ENCODE assay signal across 29 cellular contexts in the genomic region with DNA sequence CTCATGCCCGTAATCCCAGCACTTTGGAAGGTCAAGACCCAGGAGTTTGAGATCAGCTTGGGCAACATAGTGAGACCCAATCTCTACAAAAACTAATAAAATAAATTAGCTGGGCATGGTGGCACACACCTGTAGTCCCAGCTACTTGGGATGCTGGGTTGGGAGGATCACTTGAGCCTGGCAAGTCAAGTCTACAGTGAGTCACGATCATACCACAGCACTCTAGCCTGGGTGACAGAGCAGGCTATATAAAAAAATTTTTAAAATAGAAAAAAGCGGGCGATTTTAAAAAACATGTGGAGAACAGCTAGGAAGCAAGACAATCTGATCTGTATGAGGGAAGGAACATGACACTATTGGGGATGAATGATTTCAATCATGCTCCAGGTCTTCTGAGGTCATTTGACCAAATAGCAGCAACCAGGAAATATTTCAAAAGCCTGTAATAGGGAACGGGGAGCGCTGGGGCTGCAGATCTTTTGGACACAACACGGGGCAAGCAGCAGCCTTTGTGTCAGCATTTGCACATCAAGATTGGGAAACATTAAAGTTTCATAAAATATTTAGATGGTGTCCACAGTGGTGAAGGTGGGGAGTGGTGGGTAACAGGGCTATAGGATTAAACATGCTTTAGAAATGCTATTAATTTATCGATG. TPM values are rescaled to one million over a fixed set of nuclear protein-coding genes. Genes with fewer than 3 reads are reported as not detected.
"Had no signal": no experiment of that assay in that cellular context is flagged by ENCODE, and none has a peak within 500 bp of the region (broad histone marks: within the 10 kb centered on the region; RNA-seq: fewer than 3 reads in every experiment).

No MANE protein-coding gene starts in this region.

- H3K4me2 ChIP-seq: KMS-11, SK-N-SH had no signal

- H3K9ac ChIP-seq: KMS-11, SK-N-SH had no signal

- H3K4me3 ChIP-seq: MG63, SJCRH30 had no signal

- H3K9me3 ChIP-seq: MG63, SJCRH30, SK-N-SH had no signal

- H3K27me3 Mint-ChIP-seq: activated CD4-positive, alpha-beta memory T cell treated with anti-CD3 and anti-CD28 coated beads for 36 hours had no signal

- H3K9me2 ChIP-seq: SK-N-SH had no signal

- H3K27me3 ChIP-seq: MG63, SJCRH30 had no signal

- DNase-seq: activated CD4-positive, alpha-beta memory T cell treated with anti-CD3 and anti-CD28 coated beads for 36 hours; activated CD4-positive, alpha-beta T cell treated with anti-CD3 and anti-CD28 coated beads, Interleukin-2, amount 10 ng/mL, durations not matched to agents 7 days and 5 days; activated CD4-positive, CD25-positive, alpha-beta regulatory T cell treated with anti-CD3 and anti-CD28 coated beads, Interleukin-2, amount 50 U/mL, for 72 hours; activated gamma-delta T cell; activated naive CD4-positive, alpha-beta T cell treated with anti-CD3 and anti-CD28 coated beads for 36 hours; activated T-cell treated with anti-CD3 and anti-CD28 coated beads for 4 hours; activated T-cell treated with anti-CD3 and anti-CD28 coated beads, Interleukin-2, amount 50 U/mL, for 48 hours; amygdala; MG63; MV-4-11; NCI-H1092 treated with DMSO at 0.1 percent for 48 hours; NCI-H1436; NCI-H1694 treated with DMSO at 0.1 percent for 48 hours; NCI-H2029 treated with DMSO at 0.1 percent for 48 hours; NCI-H345; NCI-H510A; NCI-H526 treated with DMSO at 0.1 percent for 48 hours; NCI-H82; SJCRH30; SK-N-SH had no signal

- H3K4me1 Mint-ChIP-seq: activated T-helper 17 cell treated with anti-CD3 and anti-CD28 coated beads, Interleukin-2, amount 50 U/mL, for 72 hours; WTC11 had no signal

- H3K36me3 ChIP-seq: MG63, SJCRH30 had no signal

- H3K4me3 Mint-ChIP-seq: activated CD4-positive, alpha-beta memory T cell treated with anti-CD3 and anti-CD28 coated beads for 36 hours; activated CD4-positive, alpha-beta T cell treated with anti-CD3 and anti-CD28 coated beads, Interleukin-2, amount 10 ng/mL, durations not matched to agents 7 days and 5 days; activated naive CD4-positive, alpha-beta T cell treated with anti-CD3 and anti-CD28 coated beads for 36 hours; activated naive CD8-positive, alpha-beta T cell; activated T-helper 17 cell treated with anti-CD3 and anti-CD28 coated beads, Interleukin-2, amount 50 U/mL, for 72 hours; brain; T-helper 2 cell treated with Interferon-gamma antibody and Interleukin-4, amounts not matched to agents 5 μg/mL and 100 μg/mL, for 36 hours; WTC11 had no signal

- H3K4me1 ChIP-seq: SJCRH30 had no signal

- H3K9me3 Mint-ChIP-seq: activated CD4-positive, alpha-beta memory T cell treated with anti-CD3 and anti-CD28 coated beads for 36 hours; activated CD4-positive, alpha-beta T cell treated with anti-CD3 and anti-CD28 coated beads, Interleukin-2, amount 10 ng/mL, durations not matched to agents 7 days and 5 days; activated naive CD4-positive, alpha-beta T cell treated with anti-CD3 and anti-CD28 coated beads for 36 hours; activated T-helper 17 cell treated with anti-CD3 and anti-CD28 coated beads, Interleukin-2, amount 50 U/mL, for 72 hours; T-helper 2 cell treated with Interferon-gamma antibody and Interleukin-4, amounts not matched to agents 5 μg/mL and 100 μg/mL, for 36 hours; WTC11 had no signal

- ATAC-seq: activated T-helper 17 cell treated with anti-CD3 and anti-CD28 coated beads, Interleukin-2, amount 50 U/mL, for 72 hours; WTC11 had no signal

- H3K36me3 Mint-ChIP-seq: activated CD4-positive, alpha-beta memory T cell treated with anti-CD3 and anti-CD28 coated beads for 36 hours; activated naive CD8-positive, alpha-beta T cell; brain; WTC11 had no signal

- H3K27ac Mint-ChIP-seq: activated CD4-positive, alpha-beta memory T cell treated with anti-CD3 and anti-CD28 coated beads for 36 hours; activated CD4-positive, alpha-beta T cell treated with anti-CD3 and anti-CD28 coated beads, Interleukin-2, amount 10 ng/mL, durations not matched to agents 7 days and 5 days; activated naive CD4-positive, alpha-beta T cell treated with anti-CD3 and anti-CD28 coated beads for 36 hours; activated naive CD8-positive, alpha-beta T cell; activated T-helper 17 cell treated with anti-CD3 and anti-CD28 coated beads, Interleukin-2, amount 50 U/mL, for 72 hours; brain; T-helper 2 cell treated with Interferon-gamma antibody and Interleukin-4, amounts not matched to agents 5 μg/mL and 100 μg/mL, for 36 hours; WTC11 had no signal

- H3K27ac ChIP-seq: KMS-11, SJCRH30 had no signal

RNA-seq across cellular contexts. Expression of gene GUCY1A1, which starts 48.3 kb away (rescaled TPM):
- total RNA-seq: activated CD4-positive, alpha-beta memory T cell treated with anti-CD3 and anti-CD28 coated beads for 36 hours; activated CD4-positive, alpha-beta T cell treated with anti-CD3 and anti-CD28 coated beads, Interleukin-2, amount 10 ng/mL, durations not matched to agents 7 days and 5 days; activated T-helper 17 cell treated with anti-CD3 and anti-CD28 coated beads, Interleukin-2, amount 50 U/mL, for 72 hours; OCI-LY7; RPMI7951; T-helper 1 cell treated with Interleukin-12 subunit alpha and Interleukin-12 subunit beta and Interleukin-4 antibody, amounts not matched to agents 30 ng/mL and 1 ng/mL, for 36 hours had no signal
